ENCODE assay signal across 8 cellular contexts in genomic region chr9:33415152-33416038, GRCh38. TPM values are rescaled to one million over a fixed set of nuclear protein-coding genes. Genes with fewer than 3 reads are reported as not detected.
A peak's percentile ranks its signal among the peaks of the same experiment; 100 is the strongest.
DNase-seq lines count a peak whose midpoint lies in the region; ATAC-seq and TF ChIP-seq lines count a peak whose summit lies in the region.

No MANE protein-coding gene starts in this region.

- peak; percentile 42 to 79 (median 73) for TF ChIP-seq CTCF in adrenal gland (IDR thresholded peaks at IDR 0.05)
- TF ChIP-seq CTCF in spleen (IDR thresholded peaks at IDR 0.05 in 8 of 11, conservative IDR thresholded peaks at IDR 0.05 in 3 of 11), result peak; percentile 45 to 81 (median 70)

- H3K4me3 ChIP-seq in adrenal gland, result no peak overlapping the region
- no peak overlapping the region for H3K4me3 ChIP-seq in right cardiac atrium (ENCODE audit: low read length)
- no peak overlapping the region for H3K4me3 ChIP-seq in spleen

- TF ChIP-seq POLR2A in adrenal gland (IDR thresholded peaks at IDR 0.05) (no peak), spleen (IDR thresholded peaks at IDR 0.05) (no peak)

- WGBS in adrenal gland, 4 donors, result 36 to 55% (median 39%) methylated on average over 8 to 17 of the region's 17 CpGs
- 40% methylated on average over 17 of the region's 17 CpGs for WGBS in right cardiac atrium
- 50 to 57% (median 52%) methylated on average over 16 to 17 of the region's 17 CpGs for WGBS in spleen, 5 donors

- H3K27ac ChIP-seq in adrenal gland (no peak overlapping the region), right cardiac atrium (ENCODE audit: low read length) (no peak overlapping the region), spleen (peak overlapping the region in 3 of 8 donors; percentile 31 to 66 (median 34))

- intact Hi-C loops in adrenal gland (cut with DNase I), result loop anchor here (5.0 kb wide), 2 partner anchors 42 to 43 kb away; no protein-coding TSS in a partner anchor
- intact Hi-C loops in right cardiac atrium (cut with DNase I), result loop anchor here in 3 of 4 donors (2.0 to 5.0 kb wide), 3 partner anchors 41 to 43 kb away; no protein-coding TSS in a partner anchor
- intact Hi-C loops in spleen (cut with DNase I; ENCODE audit: low total_unique reads), result no loop called here

- ATAC-seq in right cardiac atrium, result peak; percentile 79 to 80
- no peak for ATAC-seq in HG02623 (IDR thresholded peaks at IDR 0.05; ENCODE audit: unreplicated experiment)

- peak; percentile 73 for DNase-seq in SIG-M5 treated with dmso at 0.1 percent for 504 hours (lab: John Stamatoyannopoulos, UW; ENCODE audit: unreplicated experiment)
- DNase-seq in SIG-M5 (lab: John Stamatoyannopoulos, UW), result no peak
- peak; percentile 65 for DNase-seq in KBM-7
- peak; percentile 94 for DNase-seq in SW480 (ENCODE audit: low spot score)
- peak; percentile 72 to 87 (median 80) for DNase-seq in adrenal gland
- DNase-seq in right cardiac atrium, result peak; percentile 72 to 93 (median 88)
- peak; percentile 89 for DNase-seq in spleen

- H3K36me3 ChIP-seq in adrenal gland (replicated peaks in 1 of 2) (no peaks in the 10 kb centered on the region), spleen (no peaks in the 10 kb centered on the region)

- no peaks in the 10 kb centered on the region for H3K27me3 ChIP-seq in adrenal gland
- H3K27me3 ChIP-seq in right cardiac atrium (ENCODE audit: control insufficient read depth, insufficient read depth), result no peaks in the 10 kb centered on the region
- no peaks in the 10 kb centered on the region for H3K27me3 ChIP-seq in spleen (replicated peaks in 1 of 7)

- in situ Hi-C loops in KBM-7 (cut with MboI; ENCODE audit: low pct_unique_long_range_greater_than_20kb, low sequenced_read_pairs), result no loop called here

- no peaks in the 10 kb centered on the region for H3K9me3 ChIP-seq in adrenal gland (replicated peaks in 1 of 3)
- H3K9me3 ChIP-seq in right cardiac atrium (ENCODE audit: control insufficient read depth, low read length), result no peaks in the 10 kb centered on the region
- H3K9me3 ChIP-seq in spleen, result no peaks in the 10 kb centered on the region

- no peaks in the 10 kb centered on the region for H3K4me1 ChIP-seq in adrenal gland (replicated peaks in 1 of 2)
- H3K4me1 ChIP-seq in right cardiac atrium (ENCODE audit: control insufficient read depth, insufficient read depth, low read length), result no peaks in the 10 kb centered on the region
- peaks cover 0 to 33% (median 19%) of the 10 kb centered on the region in 6 donors for H3K4me1 ChIP-seq in spleen

RNA-seq across cellular contexts. Expression of gene AQP7, which starts 13.0 kb away (rescaled TPM):
- total RNA-seq in adrenal gland (1 to 10 TPM in 5 of 8 donors, under 1 TPM in 1, not detected in 2; 0.99 to 4.5 (median 2.4) TPM), right cardiac atrium (100 to 1,000 TPM in 3 of 4 donors, 10 to 100 TPM in 1; 68.6 to 180 (median 126) TPM), spleen (1 to 10 TPM in 5 of 7 donors, under 1 TPM in 2; 0.64 to 3.2 (median 2.0) TPM)
- polyA plus RNA-seq in adrenal gland (10 to 100 TPM in 1 of 3 donors, 1 to 10 TPM in 1, under 1 TPM in 1; 0.51 to 32.5 (median 3.5) TPM), right cardiac atrium (161 TPM), spleen (1 to 10 TPM in 1 of 3 donors, under 1 TPM in 2; 0.26 to 2.6 (median 0.35) TPM)

RNA-seq across cellular contexts. Expression of gene AQP3, which starts 32.0 kb away (rescaled TPM):
- total RNA-seq in adrenal gland, result 10 to 100 TPM in 2 of 8 donors, 1 to 10 TPM in 6; 1.2 to 11.5 (median 2.4) TPM
- 1 to 10 TPM in 1 of 3 donors, under 1 TPM in 2; 0.88 to 2.5 (median 0.94) TPM for polyA plus RNA-seq in adrenal gland
- total RNA-seq in right cardiac atrium, result 10 to 100 TPM; 15.9 to 77.5 (median 20.2) TPM
- 18.7 TPM for polyA plus RNA-seq in right cardiac atrium
- 100 to 1,000 TPM in 5 of 7 donors, 10 to 100 TPM in 2; 44.2 to 251 (median 126) TPM for total RNA-seq in spleen
- 10 to 100 TPM in 1 of 3 donors, 1 to 10 TPM in 2; 5.0 to 51.4 (median 5.7) TPM for polyA plus RNA-seq in spleen

RNA-seq across cellular contexts. Expression of gene NOL6, which starts 58.3 kb away (rescaled TPM):
- 10 to 100 TPM; 17.5 to 45.7 (median 25.4) TPM for total RNA-seq in adrenal gland
- 10 to 100 TPM; 36.9 to 45.1 (median 44.0) TPM for polyA plus RNA-seq in adrenal gland
- 10 to 100 TPM; 13.7 to 24.6 (median 15.4) TPM for total RNA-seq in right cardiac atrium
- polyA plus RNA-seq in right cardiac atrium, result 13.5 TPM
- 10 to 100 TPM; 20.7 to 48.1 (median 28.4) TPM for total RNA-seq in spleen
- 10 to 100 TPM; 20.0 to 28.4 (median 24.6) TPM for polyA plus RNA-seq in spleen

Comparison
In these comparisons a context has a peak if more than half of its experiments do, and no peak if none do; other contexts are left out.
1. RNA of gene AQP7, which starts 13.0 kb away (total RNA-seq): 68.6 to 180 TPM in right cardiac atrium; 0.99 to 4.5 TPM in adrenal gland and 0.64 to 3.2 TPM in spleen; every median in the first group is over 10 times any median in the second.